Comparison of ENCODE assay signal across 1 cellular context in genomic region chr7:64733550-64734240, GRCh38.
TF ChIP-seq lines count a peak whose summit lies in the region.

No MANE protein-coding gene starts in this region.

TF ChIP-seq in SK-N-SH treated with all-trans-retinoic acid at 6 μM for 48 hours, 23 proteins besides CTCF, POLR2A, EP300 and RAD21 (continued from another document):
- TF ChIP-seq TSHZ2 (CRISPR knock-in tag; IDR thresholded peaks at IDR 0.05) (no peak), PPARA (CRISPR knock-in tag; IDR thresholded peaks at IDR 0.05; ENCODE audit: borderline replicate concordance) (no peak), ZFP30 (CRISPR knock-in tag; IDR thresholded peaks at IDR 0.05) (no peak), SNAI2 (CRISPR knock-in tag; IDR thresholded peaks at IDR 0.05) (no peak), PATZ1 (CRISPR knock-in tag; IDR thresholded peaks at IDR 0.05; ENCODE audit: borderline replicate concordance) (no peak), ZFP3 (CRISPR knock-in tag; IDR thresholded peaks at IDR 0.05) (no peak)
TF ChIP-seq in SK-N-SH treated with all-trans-retinoic acid at 6 μM for 48 hours: peak in this region for 0.
